ENCODE assay signal across 17 cellular contexts in the genomic region with DNA sequence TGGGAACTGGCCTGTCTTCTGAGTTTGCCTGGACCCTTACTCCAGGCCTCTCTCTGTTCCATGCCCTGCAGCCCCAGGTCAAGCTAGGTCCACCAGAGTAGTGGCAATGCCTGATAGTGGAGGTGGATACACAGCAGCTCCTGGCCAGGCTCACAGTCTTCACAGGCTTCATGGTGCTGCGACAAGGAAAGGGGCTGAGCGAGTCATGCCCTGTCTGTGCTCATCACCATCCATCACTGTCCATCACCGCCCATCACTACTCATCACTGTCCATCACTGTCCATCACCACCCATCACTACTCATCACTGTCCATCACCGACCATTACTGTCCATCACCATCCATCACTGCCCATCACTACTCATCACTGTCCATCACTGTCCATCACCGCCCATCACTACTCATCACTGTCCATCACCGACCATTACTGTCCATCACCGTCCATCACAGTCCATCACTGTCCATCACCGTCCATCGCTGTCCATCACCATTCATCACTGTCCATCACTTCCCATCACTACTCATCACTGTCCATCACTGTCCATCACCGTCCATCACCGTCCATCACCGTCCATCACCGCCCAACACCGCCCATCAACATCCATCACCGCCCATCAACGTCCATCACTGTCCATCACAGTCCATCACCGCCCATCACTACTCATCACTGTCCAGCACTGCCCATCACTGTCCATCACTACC. TPM values are rescaled to one million over a fixed set of nuclear protein-coding genes. Genes with fewer than 3 reads are reported as not detected.
"Had no signal": no experiment of that assay in that cellular context is flagged by ENCODE, and none has a peak within 500 bp of the region (broad histone marks: within the 10 kb centered on the region; RNA-seq: fewer than 3 reads in every experiment).

No MANE protein-coding gene starts in this region.

- H3K4me1 ChIP-seq: breast epithelium, uterus had no signal

- H3K27ac Mint-ChIP-seq: activated CD4-positive, alpha-beta T cell treated with anti-CD3 and anti-CD28 coated beads, Interleukin-2, amount 10 ng/mL, durations not matched to agents 7 days and 5 days; activated naive CD8-positive, alpha-beta T cell treated with anti-CD3 and anti-CD28 coated beads, Interleukin-2, amount 10 ng/mL, durations not matched to agents 7 days and 5 days; stimulated activated naive B cell treated with anti-CD40 and anti-IgM and Interleukin-4, amounts not matched to agents 10 μg/mL and 1 μg/mL and 100 μg/mL, for 72 hours; WTC11 had no signal

- H3K36me3 ChIP-seq: breast epithelium, uterus had no signal

- H3K27me3 ChIP-seq: uterus had no signal

- H3K9me3 Mint-ChIP-seq: activated CD4-positive, alpha-beta T cell treated with anti-CD3 and anti-CD28 coated beads, Interleukin-2, amount 10 ng/mL, durations not matched to agents 7 days and 5 days; activated naive CD8-positive, alpha-beta T cell treated with anti-CD3 and anti-CD28 coated beads, Interleukin-2, amount 10 ng/mL, durations not matched to agents 7 days and 5 days; stimulated activated naive B cell treated with anti-CD40 and anti-IgM and Interleukin-4, amounts not matched to agents 10 μg/mL and 1 μg/mL and 100 μg/mL, for 72 hours; WTC11 had no signal

- DNase-seq: activated CD4-positive, alpha-beta T cell treated with anti-CD3 and anti-CD28 coated beads, Interleukin-2, amount 10 ng/mL, durations not matched to agents 7 days and 5 days; activated gamma-delta T cell; activated naive CD8-positive, alpha-beta T cell treated with anti-CD3 and anti-CD28 coated beads, Interleukin-2, amount 10 ng/mL, durations not matched to agents 7 days and 5 days; anterior cingulate cortex; effector memory CD4-positive, alpha-beta T cell; left ventricle myocardium superior; mesenchymal stem cell; stimulated activated naive B cell treated with anti-CD40 and anti-IgM and Interleukin-4, amounts not matched to agents 10 μg/mL and 1 μg/mL and 100 μg/mL, for 72 hours; substantia nigra had no signal

- H3K9me3 ChIP-seq: breast epithelium, uterus had no signal

- H3K27ac ChIP-seq: breast epithelium, uterus had no signal

- H3K4me1 Mint-ChIP-seq: activated CD4-positive, alpha-beta T cell treated with anti-CD3 and anti-CD28 coated beads, Interleukin-2, amount 10 ng/mL, durations not matched to agents 7 days and 5 days; activated naive CD8-positive, alpha-beta T cell treated with anti-CD3 and anti-CD28 coated beads, Interleukin-2, amount 10 ng/mL, durations not matched to agents 7 days and 5 days; stimulated activated naive B cell treated with anti-CD40 and anti-IgM and Interleukin-4, amounts not matched to agents 10 μg/mL and 1 μg/mL and 100 μg/mL, for 72 hours had no signal

- H3K4me3 ChIP-seq: breast epithelium, smooth muscle cell, uterus had no signal

- H3K36me3 Mint-ChIP-seq: activated naive CD8-positive, alpha-beta T cell treated with anti-CD3 and anti-CD28 coated beads, Interleukin-2, amount 10 ng/mL, durations not matched to agents 7 days and 5 days; stimulated activated naive B cell treated with anti-CD40 and anti-IgM and Interleukin-4, amounts not matched to agents 10 μg/mL and 1 μg/mL and 100 μg/mL, for 72 hours; WTC11 had no signal

- ATAC-seq: left ventricle myocardium superior; SK-N-SH treated with all-trans-retinoic acid at 6 μM for 48 hours; stimulated activated naive B cell treated with anti-CD40 and anti-IgM and Interleukin-4, amounts not matched to agents 10 μg/mL and 1 μg/mL and 100 μg/mL, for 72 hours; WTC11 had no signal

- H3K4me2 ChIP-seq: smooth muscle cell had no signal

- H3K4me3 Mint-ChIP-seq: activated CD4-positive, alpha-beta T cell treated with anti-CD3 and anti-CD28 coated beads, Interleukin-2, amount 10 ng/mL, durations not matched to agents 7 days and 5 days; activated naive CD8-positive, alpha-beta T cell treated with anti-CD3 and anti-CD28 coated beads, Interleukin-2, amount 10 ng/mL, durations not matched to agents 7 days and 5 days; stimulated activated naive B cell treated with anti-CD40 and anti-IgM and Interleukin-4, amounts not matched to agents 10 μg/mL and 1 μg/mL and 100 μg/mL, for 72 hours; WTC11 had no signal

RNA-seq across cellular contexts. Expression of a gene that starts 57.1 kb away (rescaled TPM):
- total RNA-seq: activated CD4-positive, alpha-beta T cell treated with anti-CD3 and anti-CD28 coated beads, Interleukin-2, amount 10 ng/mL, durations not matched to agents 7 days and 5 days; activated naive CD8-positive, alpha-beta T cell treated with anti-CD3 and anti-CD28 coated beads, Interleukin-2, amount 10 ng/mL, durations not matched to agents 7 days and 5 days; breast epithelium; fibroblast of lung; kidney epithelial cell; left ventricle myocardium superior; smooth muscle cell; T-helper 1 cell treated with Interleukin-12 subunit alpha and Interleukin-12 subunit beta and Interleukin-4 antibody, amounts not matched to agents 30 ng/mL and 1 ng/mL, for 36 hours; uterus; WTC11 had no signal
- polyA plus RNA-seq: fibroblast of lung, smooth muscle cell had no signal
